Comparison of ENCODE assay signal across 25 cellular contexts in the genomic region with DNA sequence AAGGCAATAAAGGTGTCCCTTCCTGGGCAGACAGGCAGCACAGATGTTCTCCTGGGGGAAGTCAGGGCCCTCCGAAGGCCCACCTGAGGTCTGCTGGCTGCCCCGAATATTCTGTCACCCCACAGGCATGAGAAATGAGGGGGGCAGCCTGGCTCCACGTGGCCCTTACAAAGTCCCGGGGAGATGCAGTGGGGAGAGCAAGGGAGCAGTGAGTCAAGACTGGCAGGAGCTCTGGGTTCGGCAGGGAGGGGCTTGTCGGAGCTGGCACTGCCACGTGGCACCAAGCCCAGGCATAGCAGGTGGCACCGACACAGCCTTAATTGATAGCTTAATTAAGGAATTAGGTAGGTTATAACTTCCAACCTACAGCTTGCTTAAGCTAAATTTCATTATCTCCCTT.
DNase-seq lines count a peak whose midpoint lies in the region; ATAC-seq and TF ChIP-seq lines count a peak whose summit lies in the region.
"Had no signal": no experiment of that assay in that cellular context is flagged by ENCODE, and none has a peak within 500 bp of the region (broad histone marks: within the 10 kb centered on the region; RNA-seq: fewer than 3 reads in every experiment).

No MANE protein-coding gene starts in this region.

- no peak overlapping the region for H3K27ac Mint-ChIP-seq in endothelial cell (ENCODE audit: unreplicated experiment)
- no peak overlapping the region for H3K27ac Mint-ChIP-seq in glutamatergic neuron (ENCODE audit: unreplicated experiment)
- H3K27ac Mint-ChIP-seq: HFFc6 had no signal

- H3K4me1 ChIP-seq in Karpas-422 (ENCODE audit: low read length) (peaks cover 77% of the 10 kb centered on the region), OCI-LY3 (ENCODE audit: low read length) (peaks cover 54% of the 10 kb centered on the region)
- H3K4me1 ChIP-seq: ascending aorta, left lung, pancreas, SJCRH30, upper lobe of left lung had no signal

- no peaks in the 10 kb centered on the region for H3K9me3 Mint-ChIP-seq in endothelial cell (ENCODE audit: unreplicated experiment)
- H3K9me3 Mint-ChIP-seq in glutamatergic neuron (ENCODE audit: unreplicated experiment), result peaks cover 7% of the 10 kb centered on the region
- H3K9me3 Mint-ChIP-seq: activated T-cell treated with anti-CD3 and anti-CD28 coated beads, Interleukin-2, amount 50 U/mL, for 4 hours; HFFc6; neural crest cell; stimulated activated memory B cell treated with anti-CD40 and anti-IgM and Interleukin-4, amounts not matched to agents 10 μg/mL and 1 μg/mL and 100 μg/mL, for 72 hours had no signal

- H3K4me1 Mint-ChIP-seq in endothelial cell (ENCODE audit: unreplicated experiment), result peaks cover 2% of the 10 kb centered on the region
- H3K4me1 Mint-ChIP-seq in glutamatergic neuron (ENCODE audit: low read depth, unreplicated experiment), result no peaks in the 10 kb centered on the region
- H3K4me1 Mint-ChIP-seq: neural crest cell had no signal

- no peak overlapping the region for H3K4me3 Mint-ChIP-seq in endothelial cell (ENCODE audit: unreplicated experiment)
- H3K4me3 Mint-ChIP-seq in glutamatergic neuron (ENCODE audit: unreplicated experiment), result no peak overlapping the region
- H3K4me3 Mint-ChIP-seq: activated T-cell treated with anti-CD3 and anti-CD28 coated beads, Interleukin-2, amount 50 U/mL, for 4 hours; HFFc6; neural crest cell had no signal

- no peaks in the 10 kb centered on the region for H3K9me2 ChIP-seq in Karpas-422 (replicated peaks; ENCODE audit: insufficient read depth, low read length)

- H3K4me2 ChIP-seq in Karpas-422 (ENCODE audit: low read depth, low read length, poor library complexity, severe bottlenecking) (peak overlapping the region; percentile 76), OCI-LY3 (ENCODE audit: low read length) (peak overlapping the region; percentile 96)

- ATAC-seq in esophagus mucosa (peak; percentile 16), HG03095 (IDR thresholded peaks at IDR 0.05; ENCODE audit: unreplicated experiment) (no peak), GM19035 (IDR thresholded peaks at IDR 0.05; ENCODE audit: unreplicated experiment) (no peak)
- ATAC-seq: activated T-cell treated with anti-CD3 and anti-CD28 coated beads, Interleukin-2, amount 50 U/mL, for 4 hours; left lung; pancreas had no signal

- H3K4me3 ChIP-seq in Karpas-422 (ENCODE audit: low read length), result peak overlapping the region; percentile 61
- H3K4me3 ChIP-seq in OCI-LY3 (ENCODE audit: low read length), result peak overlapping the region; percentile 74; the same call in 1 of the 2 replicates
- H3K4me3 ChIP-seq: ascending aorta, BLaER1, left lung, pancreas, SJCRH30, upper lobe of left lung had no signal

- H3K27ac ChIP-seq in Karpas-422 (ENCODE audit: low read length) (peak overlapping the region; percentile 98), OCI-LY3 (ENCODE audit: low read length) (peak overlapping the region; percentile 80; the same call in 1 of the 2 replicates)
- H3K27ac ChIP-seq: ascending aorta, BLaER1, left lung, pancreas, SJCRH30, upper lobe of left lung had no signal

- H4K20me1 ChIP-seq in Karpas-422 (ENCODE audit: insufficient read depth, low read depth, low read length) (no peaks in the 10 kb centered on the region), OCI-LY3 (ENCODE audit: insufficient read depth, low read length) (no peaks in the 10 kb centered on the region)
- H4K20me1 ChIP-seq: BLaER1 had no signal

- TF ChIP-seq CTCF in OCI-LY3 (IDR thresholded peaks at IDR 0.05; ENCODE audit: low read depth, low read length) (no peak), endothelial cell (IDR thresholded peaks at IDR 0.05; ENCODE audit: unreplicated experiment) (no peak), glutamatergic neuron (IDR thresholded peaks at IDR 0.05; ENCODE audit: partially characterized antibody, unreplicated experiment) (no peak)

- H3K27me3 ChIP-seq in Karpas-422 (ENCODE audit: low read length) (no peaks in the 10 kb centered on the region), OCI-LY3 (ENCODE audit: low read depth, low read length) (no peaks in the 10 kb centered on the region; the same call in 1 of the 2 replicates)
- H3K27me3 ChIP-seq: ascending aorta, BLaER1, SJCRH30, upper lobe of left lung had no signal

- no peak overlapping the region; the same call in 1 of the 2 replicates for H2AFZ ChIP-seq in Karpas-422 (ENCODE audit: low read length)
- no peak overlapping the region; the same call in 1 of the 2 replicates for H2AFZ ChIP-seq in OCI-LY3 (ENCODE audit: low read depth, low read length)

- H3K9me3 ChIP-seq in Karpas-422 (ENCODE audit: low read length) (no peaks in the 10 kb centered on the region), OCI-LY3 (ENCODE audit: insufficient read depth, low read length) (no peaks in the 10 kb centered on the region)
- H3K9me3 ChIP-seq: ascending aorta, BLaER1, left lung, pancreas, SJCRH30, upper lobe of left lung had no signal

- H3K79me2 ChIP-seq in Karpas-422 (ENCODE audit: low read length) (no peaks in the 10 kb centered on the region), OCI-LY3 (ENCODE audit: low read length) (no peaks in the 10 kb centered on the region)

- H3K27me3 Mint-ChIP-seq in endothelial cell (ENCODE audit: unreplicated experiment), result peaks cover 11% of the 10 kb centered on the region
- peaks cover 1% of the 10 kb centered on the region for H3K27me3 Mint-ChIP-seq in glutamatergic neuron (ENCODE audit: unreplicated experiment)
- H3K27me3 Mint-ChIP-seq: stimulated activated memory B cell treated with anti-CD40 and anti-IgM and Interleukin-4, amounts not matched to agents 10 μg/mL and 1 μg/mL and 100 μg/mL, for 72 hours had no signal

- DNase-seq in D341Med (ENCODE audit: low spot score) (peak; percentile 53), Karpas-422 (peak; percentile 81), endothelial cell (ENCODE audit: low spot score) (no peak), glutamatergic neuron (no peak)
- DNase-seq: activated CD4-positive, alpha-beta T cell treated with anti-CD3 and anti-CD28 coated beads for 48 hours; activated T-cell treated with anti-CD3 and anti-CD28 coated beads, Interleukin-2, amount 50 U/mL, for 4 hours; cortex of kidney; DMS79 treated with DMSO at 0.1 percent for 48 hours; effector memory CD4-positive, alpha-beta T cell; GOT3; HFFc6; left lung; mesenchymal stem cell; NCI-H1930; pancreas had no signal

- H3K9ac ChIP-seq in Karpas-422 (ENCODE audit: low read length) (peak overlapping the region; percentile 73), OCI-LY3 (ENCODE audit: low read length) (peak overlapping the region; percentile 33; the same call in 1 of the 2 replicates)
- H3K9ac ChIP-seq: BLaER1 had no signal

- H3K36me3 ChIP-seq in Karpas-422 (ENCODE audit: insufficient read depth, low read length) (no peaks in the 10 kb centered on the region), OCI-LY3 (replicated peaks; ENCODE audit: low read depth, low read length) (no peaks in the 10 kb centered on the region)
- H3K36me3 ChIP-seq: ascending aorta, BLaER1, left lung, pancreas, SJCRH30, upper lobe of left lung had no signal

- H3K36me3 Mint-ChIP-seq in endothelial cell (ENCODE audit: low read depth, unreplicated experiment) (no peaks in the 10 kb centered on the region), glutamatergic neuron (ENCODE audit: unreplicated experiment) (no peaks in the 10 kb centered on the region)
- H3K36me3 Mint-ChIP-seq: stimulated activated memory B cell treated with anti-CD40 and anti-IgM and Interleukin-4, amounts not matched to agents 10 μg/mL and 1 μg/mL and 100 μg/mL, for 72 hours had no signal

Comparison
In these comparisons a context has a peak if more than half of its experiments do, and no peak if none do; other contexts are left out.
1. DNase-seq: peak in D341Med (single experiment) and Karpas-422 (single experiment); none in endothelial cell (single experiment) and glutamatergic neuron (single experiment).